9 cellular contexts compared by ENCODE assay signal in genomic region chr7:29091121-29091601, GRCh38. TPM values are rescaled to one million over a fixed set of nuclear protein-coding genes. Genes with fewer than 3 reads are reported as not detected.
DNase-seq lines count a peak whose midpoint lies in the region; ATAC-seq and TF ChIP-seq lines count a peak whose summit lies in the region.
"Had no signal": no experiment of that assay in that cellular context is flagged by ENCODE, and none has a peak within 500 bp of the region (broad histone marks: within the 10 kb centered on the region; RNA-seq: fewer than 3 reads in every experiment).

No MANE protein-coding gene starts in this region.

- DNase-seq in GM03348 (ENCODE audit: low spot score) (peak; percentile 24), brain microvascular endothelial cell (no peak), natural killer cell (no peak), endothelial cell (ENCODE audit: low spot score) (no peak), HUDEP-2 (lab: John Stamatoyannopoulos, UW; ENCODE audit: unreplicated experiment in 76 of 76) (no peak), SW480 (ENCODE audit: low spot score) (no peak)

- H3K4me1 Mint-ChIP-seq in natural killer cell (peaks cover 15 to 18% of the 10 kb centered on the region in 2 donors), endothelial cell (ENCODE audit: unreplicated experiment) (peaks cover 22% of the 10 kb centered on the region)

- no peaks in the 10 kb centered on the region for H3K36me3 ChIP-seq in brain microvascular endothelial cell (replicated peaks)

- H3K27ac Mint-ChIP-seq in natural killer cell (peak overlapping the region; percentile 65 to 80), endothelial cell (ENCODE audit: unreplicated experiment) (no peak overlapping the region)

- no peaks in the 10 kb centered on the region for H3K27me3 ChIP-seq in brain microvascular endothelial cell (replicated peaks)

- in situ Hi-C loops in brain microvascular endothelial cell (cut with HindIII; ENCODE audit: low pct_ligation_motif_present, low sequenced_read_pairs) = no loop called here

- H3K27me3 Mint-ChIP-seq in natural killer cell (ENCODE audit: low read depth in 2 of 2) (no peaks in the 10 kb centered on the region), endothelial cell (ENCODE audit: unreplicated experiment) (peaks cover 4% of the 10 kb centered on the region)

- H3K36me3 Mint-ChIP-seq in natural killer cell (no peaks in the 10 kb centered on the region), endothelial cell (ENCODE audit: low read depth, unreplicated experiment) (no peaks in the 10 kb centered on the region)

- H3K9me3 Mint-ChIP-seq in natural killer cell (no peaks in the 10 kb centered on the region), endothelial cell (ENCODE audit: unreplicated experiment) (no peaks in the 10 kb centered on the region)

- H3K4me3 Mint-ChIP-seq in natural killer cell (peak overlapping the region; percentile 68), endothelial cell (ENCODE audit: unreplicated experiment) (no peak overlapping the region)

- H3K27ac ChIP-seq in brain microvascular endothelial cell = no peak overlapping the region

- intact Hi-C loops in natural killer cell (cut with micrococcal nuclease) = no loop called here

- peak overlapping the region; percentile 37 for H3K4me3 ChIP-seq in brain microvascular endothelial cell (ENCODE audit: low read depth, low read length)
- H3K4me3 ChIP-seq: K562 had no signal

- ATAC-seq in HG02798 (IDR thresholded peaks at IDR 0.05; ENCODE audit: poor library complexity, unreplicated experiment) = peak; percentile 36
- ATAC-seq in natural killer cell = peak in 2 of 3 donors; percentile 51 to 58
- no peak for ATAC-seq in HG03354 (IDR thresholded peaks at IDR 0.05; ENCODE audit: poor library complexity, severe bottlenecking, unreplicated experiment)
- ATAC-seq: K562 had no signal

- TF ChIP-seq CTCF in brain microvascular endothelial cell (IDR thresholded peaks at IDR 0.05; ENCODE audit: low read depth, low read length, missing control alignments) (no peak), natural killer cell (IDR thresholded peaks at IDR 0.05) (no peak), endothelial cell (IDR thresholded peaks at IDR 0.05; ENCODE audit: unreplicated experiment) (no peak)

RNA-seq across cellular contexts. Expression of gene CPVL, which starts 55.2 kb away (rescaled TPM):
- total RNA-seq in natural killer cell = 10 to 100 TPM in 1 of 3 donors, 1 to 10 TPM in 2; 4.9 to 11.6 (median 9.8) TPM
- 21.8 TPM for total RNA-seq in endothelial cell (ENCODE audit: unreplicated experiment)
